In genomic region chr7:81468516-81468915, GRCh38 we compare ENCODE assay signal across 22 cellular contexts.
DNase-seq lines count a peak whose midpoint lies in the region; ATAC-seq and TF ChIP-seq lines count a peak whose summit lies in the region.
"Had no signal": no experiment of that assay in that cellular context is flagged by ENCODE, and none has a peak within 500 bp of the region (broad histone marks: within the 10 kb centered on the region; RNA-seq: fewer than 3 reads in every experiment).

No MANE protein-coding gene starts in this region.

- CTCF ChIA-PET in Panc1 (lab: Charles Lee) = interaction anchor here (0.7 to 1.5 kb wide), 3 partner anchors 11 to 552 kb away, joined by 3 to 5 read pairs (median 4); no protein-coding TSS in a partner anchor

- H3K4me3 ChIP-seq in ACC112 (ENCODE audit: low read depth, low read length) = no peak overlapping the region
- no peak overlapping the region for H3K4me3 ChIP-seq in Panc1 (ENCODE audit: low read depth in 2 of 2, low read length in 2 of 2)
- no peak overlapping the region for H3K4me3 ChIP-seq in mesodermal cell (ENCODE audit: extremely low read depth, insufficient read depth, low read length, poor library complexity, severe bottlenecking)
- no peak overlapping the region for H3K4me3 ChIP-seq in osteoblast (ENCODE audit: insufficient read depth, low read length)
- H3K4me3 ChIP-seq: GM23248, HAP-1, PC-9 had no signal

- no peaks in the 10 kb centered on the region for H3K36me3 Mint-ChIP-seq in type B pancreatic cell
- H3K36me3 Mint-ChIP-seq: CD4-positive, CD25-positive, alpha-beta regulatory T cell; IgD-negative memory B cell had no signal

- H3K27ac ChIP-seq in ACC112 (ENCODE audit: low read depth, low read length) (no peak overlapping the region), Panc1 (ENCODE audit: low read length) (peak overlapping the region; percentile 89), mesodermal cell (ENCODE audit: low read depth, low read length, severe bottlenecking) (peak overlapping the region; percentile 62), osteoblast (ENCODE audit: low read depth, low read length) (no peak overlapping the region)
- H3K27ac ChIP-seq: GM23248, PC-9, RWPE1 had no signal

- H3K9me3 Mint-ChIP-seq in type B pancreatic cell = no peaks in the 10 kb centered on the region

- ATAC-seq in Panc1 (peak; percentile 31; the same call in 1 of the 2 replicates), GM18505 (IDR thresholded peaks at IDR 0.05; ENCODE audit: unreplicated experiment) (no peak)

- no peak overlapping the region for H3K4me3 Mint-ChIP-seq in type B pancreatic cell
- H3K4me3 Mint-ChIP-seq: CD4-positive, CD25-positive, alpha-beta regulatory T cell; IgD-negative memory B cell had no signal

- peaks cover 17% of the 10 kb centered on the region for H3K4me1 Mint-ChIP-seq in type B pancreatic cell (ENCODE audit: unreplicated experiment)
- H3K4me1 Mint-ChIP-seq: CD4-positive, CD25-positive, alpha-beta regulatory T cell; IgD-negative memory B cell had no signal

- no peak for TF ChIP-seq POLR2A in GM18505 (IDR thresholded peaks at IDR 0.05; ENCODE audit: borderline replicate concordance, extremely low read depth, insufficient read depth, insufficient read length)

- no peak overlapping the region for H3K4me2 ChIP-seq in osteoblast (ENCODE audit: insufficient read depth, low read length)
- H3K4me2 ChIP-seq: PC-9, SK-N-SH had no signal

- no peak for DNase-seq in Panc1 (ENCODE audit: low read depth, low spot score)
- no peak for DNase-seq in osteoblast (ENCODE audit: insufficient read length, low spot score, missing footprints)
- DNase-seq in HuH-7 (ENCODE audit: low spot score) = no peak
- DNase-seq in type B pancreatic cell (ENCODE audit: extremely low spot score, unreplicated experiment) = no peak
- DNase-seq: CD4-positive, CD25-positive, alpha-beta regulatory T cell; DMS79; GM23248; MV-4-11; NCI-H1694; NCI-H2081; NCI-H2171 treated with DMSO at 0.1 percent for 48 hours; NCI-H446 treated with DMSO at 0.1 percent for 48 hours; NCI-H526 treated with DMSO at 0.1 percent for 48 hours; PC-9; SHP77 treated with DMSO at 0.1 percent for 48 hours; SK-N-SH had no signal

- intact Hi-C loops in Panc1 (cut with micrococcal nuclease; ENCODE audit: unreplicated experiment) = loop anchor here (10.0 kb wide), 1 partner anchor 1044 kb away; no protein-coding TSS in a partner anchor

- in situ Hi-C loops in Panc1 (cut with HindIII; ENCODE audit: low pct_unique_long_range_greater_than_20kb, low sequenced_read_pairs) = no loop called here

- BruUV-seq in Panc1 (replicated peaks; lab: Mats Ljungman, UMichigan) = no TSS peak

- H2AFZ ChIP-seq in ACC112 (ENCODE audit: low read length, unreplicated experiment) (peak overlapping the region; percentile 93), osteoblast (ENCODE audit: low read length) (peak overlapping the region; percentile 26)
- H2AFZ ChIP-seq: PC-9 had no signal

- POLR2A ChIA-PET in Panc1 (lab: Charles Lee) = interaction anchor here (1.3 kb wide), 1 partner anchor 550 kb away, joined by 3 read pairs; the partner anchor contains the start of gene SEMA3C

- H4K20me1 ChIP-seq in osteoblast (ENCODE audit: insufficient read depth, low read length) = no peaks in the 10 kb centered on the region

- H3K36me3 ChIP-seq in ACC112 (ENCODE audit: insufficient read depth, low read length) (no peaks in the 10 kb centered on the region), Panc1 (ENCODE audit: control insufficient read depth, insufficient read depth, low read length) (no peaks in the 10 kb centered on the region), mesodermal cell (ENCODE audit: control insufficient read depth, insufficient read depth, low read length) (no peaks in the 10 kb centered on the region), osteoblast (ENCODE audit: insufficient read depth, low read length) (no peaks in the 10 kb centered on the region)
- H3K36me3 ChIP-seq: HAP-1 had no signal

- no peak overlapping the region for H3K27ac Mint-ChIP-seq in type B pancreatic cell
- H3K27ac Mint-ChIP-seq: CD4-positive, CD25-positive, alpha-beta regulatory T cell had no signal

- H3K4me1 ChIP-seq in ACC112 (ENCODE audit: control insufficient read depth, insufficient read depth, low read length, unreplicated experiment) (peaks cover 7% of the 10 kb centered on the region), Panc1 (ENCODE audit: control insufficient read depth, insufficient read depth, low read length) (peaks cover 33% of the 10 kb centered on the region), mesodermal cell (ENCODE audit: control insufficient read depth, insufficient read depth, low read length, poor library complexity, severe bottlenecking) (peaks cover 3% of the 10 kb centered on the region), osteoblast (ENCODE audit: insufficient read depth, low read length) (peaks cover 5% of the 10 kb centered on the region)
- H3K4me1 ChIP-seq: HAP-1 had no signal

- no peaks in the 10 kb centered on the region for H3K27me3 Mint-ChIP-seq in type B pancreatic cell
- H3K27me3 Mint-ChIP-seq: CD4-positive, CD25-positive, alpha-beta regulatory T cell; IgD-negative memory B cell had no signal

- H3K9me3 ChIP-seq in Panc1 (ENCODE audit: control insufficient read depth, insufficient read depth, low read depth, low read length) = no peaks in the 10 kb centered on the region
- no peaks in the 10 kb centered on the region for H3K9me3 ChIP-seq in mesodermal cell (ENCODE audit: control insufficient read depth, low read length)
- no peaks in the 10 kb centered on the region for H3K9me3 ChIP-seq in osteoblast (ENCODE audit: low read depth, low read length)
- H3K9me3 ChIP-seq: HAP-1, SK-N-SH had no signal

- H3K79me2 ChIP-seq in ACC112 (ENCODE audit: control insufficient read depth, insufficient read depth, low read length, unreplicated experiment) (no peaks in the 10 kb centered on the region), osteoblast (ENCODE audit: insufficient read depth, low read length) (no peaks in the 10 kb centered on the region)

- H3K27me3 ChIP-seq in ACC112 (ENCODE audit: insufficient read depth, low read length) (no peaks in the 10 kb centered on the region), Panc1 (ENCODE audit: control insufficient read depth, insufficient read depth, low read length) (no peaks in the 10 kb centered on the region), osteoblast (ENCODE audit: insufficient read depth, low read length) (no peaks in the 10 kb centered on the region)

- TF ChIP-seq CTCF in Panc1 (IDR thresholded peaks at IDR 0.05) = no peak
- no peak for TF ChIP-seq CTCF in osteoblast (IDR thresholded peaks at IDR 0.05; ENCODE audit: extremely low read depth, low read depth, low read length)
- TF ChIP-seq CTCF in type B pancreatic cell (conservative IDR thresholded peaks at IDR 0.05) = no peak

Comparison
In these comparisons a context has a peak if more than half of its experiments do, and no peak if none do; other contexts are left out.
1. H3K27ac ChIP-seq: peak in Panc1 (single experiment) and mesodermal cell (single experiment); none in ACC112 (single experiment) and osteoblast (single experiment).